ENCODE assay signal across 8 cellular contexts in the genomic region with DNA sequence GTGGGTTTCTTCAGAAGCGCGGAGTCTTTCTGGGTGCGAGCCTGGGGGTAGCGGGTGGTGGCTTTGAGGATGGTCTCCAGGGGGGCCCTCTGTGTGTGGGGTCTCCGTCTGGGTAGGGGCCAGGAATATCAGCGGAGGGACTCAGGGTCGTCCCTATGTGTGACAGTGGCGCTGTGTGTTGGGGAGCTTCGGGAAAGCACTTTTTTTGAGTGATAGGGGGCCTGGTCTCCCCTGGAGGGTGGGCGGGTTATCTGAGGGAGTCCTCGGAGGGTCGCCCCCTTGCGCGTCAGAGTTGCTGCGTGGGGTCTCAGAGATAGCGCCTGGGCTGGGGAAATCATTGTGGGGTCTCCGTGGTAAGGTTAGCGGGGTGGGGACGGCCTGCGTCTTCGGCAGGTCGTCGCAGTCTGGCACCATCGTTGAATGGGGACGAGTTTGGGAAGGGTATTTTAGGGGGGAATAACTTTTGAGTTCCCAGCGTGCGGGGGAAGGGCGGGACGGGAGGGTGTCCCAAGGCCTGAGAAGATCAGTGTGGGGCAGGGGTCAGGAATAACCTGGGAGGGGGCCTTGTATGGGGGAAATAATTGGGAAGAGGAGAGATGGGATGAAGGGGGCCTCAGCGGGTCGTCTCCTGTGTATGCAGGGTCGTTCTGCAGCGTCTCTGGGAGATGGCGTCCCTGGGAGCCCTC. TPM values are rescaled to one million over a fixed set of nuclear protein-coding genes. Genes with fewer than 3 reads are reported as not detected.
DNase-seq lines count a peak whose midpoint lies in the region; ATAC-seq and TF ChIP-seq lines count a peak whose summit lies in the region.

No MANE protein-coding gene starts in this region.

- H2AFZ ChIP-seq in GM23338 = no peak overlapping the region

- H3K4me1 Mint-ChIP-seq in GM23338 (peaks cover 13% of the 10 kb centered on the region), mesothelial cell of epicardium (peaks cover 21% of the 10 kb centered on the region)

- peak overlapping the region; percentile 96 for H3K27ac ChIP-seq in GM23338 (ENCODE audit: low read depth)
- peak overlapping the region; percentile 70 for H3K27ac ChIP-seq in SJSA1
- peak overlapping the region; percentile 98 for H3K27ac ChIP-seq in colonic mucosa
- peak overlapping the region; percentile 91 for H3K27ac ChIP-seq in thymus (ENCODE audit: low read depth)

- under 1% methylated on average over 34 of the region's 34 CpGs for WGBS in thymus

- no peak for ATAC-seq in GM23338

- H3K36me3 ChIP-seq in GM23338 (ENCODE audit: insufficient read depth) (peaks cover 7% of the 10 kb centered on the region; the same call in 1 of the 2 replicates), SJSA1 (peaks cover 30% of the 10 kb centered on the region), colonic mucosa (no peaks in the 10 kb centered on the region), thymus (ENCODE audit: control insufficient read depth, insufficient read depth) (no peaks in the 10 kb centered on the region)

- DNase-seq in GM23338 (ENCODE audit: low spot score) (no peak), SJSA1 (ENCODE audit: low read depth in 1 of 2, low spot score in 2 of 2) (peak in 1 of 2 experiments; percentile 33), colonic mucosa (peak; percentile 45), mesothelial cell of epicardium (ENCODE audit: low spot score in 2 of 2, unreplicated experiment in 2 of 2) (peak in 1 of 2 experiments; percentile 45), globus pallidus (ENCODE audit: low spot score) (no peak), epidermal melanocyte (ENCODE audit: insufficient read length, low spot score) (no peak), NCI-H1092 treated with DMSO at 0.1 percent for 48 hours (lab: John Stamatoyannopoulos, UW) (no peak)

- H3K27me3 Mint-ChIP-seq in GM23338 (ENCODE audit: insufficient read depth, low read depth, poor library complexity) (peaks cover 49% of the 10 kb centered on the region), mesothelial cell of epicardium (ENCODE audit: low read depth) (no peaks in the 10 kb centered on the region)

- peak overlapping the region; percentile 98 for H3K4me2 ChIP-seq in GM23338

- peak overlapping the region; percentile 99 to 100 for H3K9ac ChIP-seq in colonic mucosa (ENCODE audit: low read depth in 2 of 2, low read length in 2 of 2)

- H3K27me3 ChIP-seq in GM23338 (ENCODE audit: insufficient read depth) (no peaks in the 10 kb centered on the region), SJSA1 (replicated peaks) (no peaks in the 10 kb centered on the region), colonic mucosa (no peaks in the 10 kb centered on the region), thymus (ENCODE audit: control insufficient read depth, insufficient read depth) (no peaks in the 10 kb centered on the region)

- no peaks in the 10 kb centered on the region for H3K9me2 ChIP-seq in GM23338 (ENCODE audit: insufficient read depth)

- H3K9me3 ChIP-seq in SJSA1 (replicated peaks) (no peaks in the 10 kb centered on the region; the same call in 1 of the 2 replicates), colonic mucosa (no peaks in the 10 kb centered on the region), thymus (ENCODE audit: control insufficient read depth) (no peaks in the 10 kb centered on the region)

- peak overlapping the region; percentile 99 for H3K4me3 Mint-ChIP-seq in GM23338
- H3K4me3 Mint-ChIP-seq in mesothelial cell of epicardium = peak overlapping the region; percentile 100

- peaks cover 8% of the 10 kb centered on the region for H4K20me1 ChIP-seq in GM23338 (replicated peaks; ENCODE audit: insufficient read depth)

- peak overlapping the region; percentile 99 for H3K27ac Mint-ChIP-seq in GM23338
- H3K27ac Mint-ChIP-seq in mesothelial cell of epicardium = peak overlapping the region; percentile 100

- H3K36me3 Mint-ChIP-seq in GM23338 (ENCODE audit: low read depth) (peaks cover 35% of the 10 kb centered on the region), mesothelial cell of epicardium (peaks cover 6% of the 10 kb centered on the region)

- peaks cover 19% of the 10 kb centered on the region for H3F3A ChIP-seq in GM23338 (replicated peaks; ENCODE audit: low read depth)

- no peak for TF ChIP-seq CTCF in GM23338 (conservative IDR thresholded peaks at IDR 0.05; ENCODE audit: low read depth in 2 of 2)
- TF ChIP-seq CTCF in colonic mucosa (IDR thresholded peaks at IDR 0.05) = no peak
- no peak for TF ChIP-seq CTCF in mesothelial cell of epicardium (IDR thresholded peaks at IDR 0.05; ENCODE audit: unreplicated experiment)

- H3K79me2 ChIP-seq in GM23338 (replicated peaks; ENCODE audit: insufficient read depth) = peaks cover 44% of the 10 kb centered on the region

- H3K4me3 ChIP-seq in GM23338 (peak overlapping the region; percentile 90), SJSA1 (peak overlapping the region; percentile 76), colonic mucosa (peak overlapping the region; percentile 71), thymus (ENCODE audit: low read length) (peak overlapping the region; percentile 87)

- intact Hi-C loops in colonic mucosa (cut with DNase I) = no loop called here

- H3K9me3 Mint-ChIP-seq in GM23338 (peaks cover 23% of the 10 kb centered on the region), mesothelial cell of epicardium (no peaks in the 10 kb centered on the region)

- peaks cover under 1% of the 10 kb centered on the region for H3K4me1 ChIP-seq in GM23338 (ENCODE audit: insufficient read depth)
- H3K4me1 ChIP-seq in SJSA1 (replicated peaks) = peaks cover 26% of the 10 kb centered on the region
- H3K4me1 ChIP-seq in colonic mucosa = peaks cover 7% of the 10 kb centered on the region
- H3K4me1 ChIP-seq in thymus (ENCODE audit: control insufficient read depth, insufficient read depth, low read length) = peaks cover 15% of the 10 kb centered on the region

TF ChIP-seq in GM23338, 12 proteins besides CTCF, POLR2A, EP300 and RAD21 (continues in another document):
- TF ChIP-seq ZNF331 (CRISPR knock-in tag; IDR thresholded peaks at IDR 0.05; ENCODE audit: low read depth) (no peak), JUNB (IDR thresholded peaks at IDR 0.05; ENCODE audit: unreplicated experiment) (no peak), POLR2AphosphoS5 (IDR thresholded peaks at IDR 0.05; ENCODE audit: low read depth) (no peak), CREB1 (CRISPR knock-in tag; IDR thresholded peaks at IDR 0.05; ENCODE audit: low read depth) (no peak), EZH2 (IDR thresholded peaks at IDR 0.05; ENCODE audit: low read depth, unreplicated experiment) (no peak), ZNF114 (CRISPR knock-in tag; IDR thresholded peaks at IDR 0.05) (no peak)

RNA-seq across cellular contexts. Expression of a gene that starts 0.9 kb away (rescaled TPM):
- 99.1 and 124 TPM in 2 replicates for total RNA-seq in GM23338 (2014; rRNA removed; shearing (Covaris generic))
- 191 and 200 TPM in 2 replicates for polyA plus RNA-seq in GM23338 (2016; fragmentation: Nextera tagmentation; extraction: Ambion mirVana)
- 12.3 and 25.5 TPM in 2 replicates for total RNA-seq in SJSA1 (2014; rRNA removed; shearing (Covaris generic))
- total RNA-seq in colonic mucosa = 100 to 1,000 TPM in 1 of 2 donors, 10 to 100 TPM in 1; 83.4 to 116 TPM
- 278 to 284 TPM (median 282 TPM) in 3 replicates for total RNA-seq in mesothelial cell of epicardium
- 92.7 TPM for polyA plus RNA-seq in thymus

RNA-seq across cellular contexts. Expression of a gene that starts 0.9 kb away (rescaled TPM):
- total RNA-seq in GM23338 (2014; rRNA removed; shearing (Covaris generic)) = 55.9 and 58.3 TPM in 2 replicates
- 42.8 and 44.0 TPM in 2 replicates for polyA plus RNA-seq in GM23338 (2016; fragmentation: Nextera tagmentation; extraction: Ambion mirVana)
- total RNA-seq in SJSA1 (2014; rRNA removed; shearing (Covaris generic)) = 106 and 125 TPM in 2 replicates
- 10 to 100 TPM; 51.0 to 78.2 TPM for total RNA-seq in colonic mucosa
- total RNA-seq in mesothelial cell of epicardium = 52.7 to 58.4 TPM (median 56.7 TPM) in 3 replicates
- 101 TPM for polyA plus RNA-seq in thymus

RNA-seq across cellular contexts. Expression of a gene that starts 33.0 kb away (rescaled TPM):
- total RNA-seq in GM23338 (2014; rRNA removed; shearing (Covaris generic)) = 203 and 260 TPM in 2 replicates
- polyA plus RNA-seq in GM23338 (2016; fragmentation: Nextera tagmentation; extraction: Ambion mirVana) (12.4 and 16.1 TPM in 2 replicates), thymus (17.5 TPM)
- 48.9 and 75.9 TPM in 2 replicates for total RNA-seq in SJSA1 (2014; rRNA removed; shearing (Covaris generic))
- total RNA-seq in colonic mucosa (100 to 1,000 TPM in 1 of 2 donors, 10 to 100 TPM in 1; 56.7 to 119 TPM), mesothelial cell of epicardium (63.0 to 76.4 TPM (median 74.5 TPM) in 3 replicates)

RNA-seq across cellular contexts. Expression of a gene that starts 34.5 kb away (rescaled TPM):
- 76.4 and 88.6 TPM in 2 replicates for total RNA-seq in GM23338 (2014; rRNA removed; shearing (Covaris generic))
- polyA plus RNA-seq in GM23338 (2016; fragmentation: Nextera tagmentation; extraction: Ambion mirVana) = 90.1 and 92.6 TPM in 2 replicates
- 29.6 and 49.9 TPM in 2 replicates for total RNA-seq in SJSA1 (2014; rRNA removed; shearing (Covaris generic))
- total RNA-seq in colonic mucosa = 10 to 100 TPM; 17.5 to 40.1 TPM
- 53.9 to 58.6 TPM (median 57.0 TPM) in 3 replicates for total RNA-seq in mesothelial cell of epicardium
- polyA plus RNA-seq in thymus = 69.9 TPM

RNA-seq across cellular contexts. Expression of a gene that starts 48.4 kb away (rescaled TPM):
- total RNA-seq in GM23338 (2014; rRNA removed; shearing (Covaris generic)) = 0.47 and 2.2 TPM in 2 replicates
- polyA plus RNA-seq in GM23338 (2016; fragmentation: Nextera tagmentation; extraction: Ambion mirVana) (0.77 and 1.2 TPM in 2 replicates), thymus (14.0 TPM)
- total RNA-seq in SJSA1 (2014; rRNA removed; shearing (Covaris generic)) = not detected in 2 replicates
- total RNA-seq in colonic mucosa (1 to 10 TPM; 3.6 to 4.5 TPM), mesothelial cell of epicardium (3.4 to 4.0 TPM (median 3.8 TPM) in 3 replicates)
